ENCODE assay signal across 9 cellular contexts in the genomic region with DNA sequence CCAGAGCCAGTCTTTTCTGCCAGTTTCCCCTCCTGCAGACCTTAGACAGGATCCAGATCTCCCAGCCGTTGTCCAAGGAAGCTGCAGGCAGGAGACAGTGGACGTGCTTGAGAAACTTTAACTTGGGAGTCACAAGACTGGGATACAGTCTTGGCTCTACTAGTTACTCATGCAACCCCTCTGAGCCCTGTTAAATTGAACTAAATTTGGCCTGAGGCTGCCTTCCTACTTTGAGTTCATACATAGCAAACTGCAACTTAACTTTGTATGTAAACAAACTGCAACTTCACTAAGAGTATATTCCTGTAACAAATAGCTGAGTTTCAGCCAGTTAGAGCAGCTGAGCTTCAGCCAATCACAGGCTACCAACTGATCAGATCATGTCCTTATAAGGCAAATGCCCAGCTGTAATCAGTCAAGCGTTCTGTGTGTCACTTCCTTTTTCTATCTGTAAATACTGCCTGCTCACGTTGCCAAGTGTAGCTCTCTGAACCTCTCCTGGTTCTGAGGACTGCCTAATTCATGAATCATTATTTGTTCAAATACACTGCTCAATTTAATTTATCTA.
DNase-seq lines count a peak whose midpoint lies in the region; ATAC-seq lines count a peak whose summit lies in the region.
"Had no signal": no experiment of that assay in that cellular context is flagged by ENCODE, and none has a peak within 500 bp of the region (broad histone marks: within the 10 kb centered on the region; RNA-seq: fewer than 3 reads in every experiment).

No MANE protein-coding gene starts in this region.

- no peak overlapping the region for H4K5ac ChIP-seq in mesendoderm (ENCODE audit: low read length)

- no peaks in the 10 kb centered on the region for H3K79me2 ChIP-seq in mesendoderm (ENCODE audit: control insufficient read depth, insufficient read depth, low read length)

- H2BK15ac ChIP-seq in mesendoderm (replicated peaks; ENCODE audit: low read depth), result no peak overlapping the region

- DNase-seq in ELR (ENCODE audit: low read depth) (peak; percentile 91), left kidney (ENCODE audit: low read depth, low spot score) (peak; percentile 31), mesendoderm (no peak)
- DNase-seq in activated naive CD4-positive, alpha-beta T cell treated with anti-CD3 and anti-CD28 coated beads for 36 hours, result no peak
- no peak for DNase-seq in activated CD8-positive, alpha-beta memory T cell treated with anti-CD3 and anti-CD28 coated beads, Interleukin-2, amount 50 U/mL, for 4 hours

- no CpG with 5 or more reads among the region's 4 CpGs for WGBS in mesendoderm (ENCODE audit: extremely low coverage, insufficient coverage, low lambda C conversion rate)

- H3K4me1 ChIP-seq in HUES48 (ENCODE audit: control insufficient read depth, insufficient read depth, low read length) (no peaks in the 10 kb centered on the region), mesendoderm (ENCODE audit: control insufficient read depth, low read depth, low read length) (no peaks in the 10 kb centered on the region)

- CTCF ChIA-PET in activated naive CD4-positive, alpha-beta T cell treated with anti-CD3 and anti-CD28 coated beads for 36 hours (lab: Charles Lee), result interaction anchor here (0.6 to 0.7 kb wide), 2 partner anchors 25 to 165 kb away, joined by 3 to 4 read pairs; no protein-coding TSS in a partner anchor

- no peaks in the 10 kb centered on the region for H3K4me1 Mint-ChIP-seq in activated T-helper 17 cell treated with anti-CD3 and anti-CD28 coated beads, Interleukin-2, amount 50 U/mL, for 72 hours
- no peaks in the 10 kb centered on the region for H3K4me1 Mint-ChIP-seq in activated naive CD4-positive, alpha-beta T cell treated with anti-CD3 and anti-CD28 coated beads for 36 hours (ENCODE audit: low read depth)

- ATAC-seq in activated T-helper 17 cell treated with anti-CD3 and anti-CD28 coated beads, Interleukin-2, amount 50 U/mL, for 72 hours (replicated peaks), result peak; percentile 71
- no peak for ATAC-seq in HG02763 (IDR thresholded peaks at IDR 0.05; ENCODE audit: unreplicated experiment)

- H2BK5ac ChIP-seq in mesendoderm (ENCODE audit: low read length), result no peak overlapping the region

- H3K27me3 ChIP-seq in HUES48 (ENCODE audit: control insufficient read depth, insufficient read depth, low read length) (no peaks in the 10 kb centered on the region), mesendoderm (ENCODE audit: insufficient read depth, low read length, poor library complexity) (no peaks in the 10 kb centered on the region)

- no peak overlapping the region for H2BK120ac ChIP-seq in mesendoderm (ENCODE audit: low read depth, low read length)

- no peaks in the 10 kb centered on the region for H3K79me1 ChIP-seq in mesendoderm (ENCODE audit: low read length)

- H3K27ac ChIP-seq in HUES48 (ENCODE audit: low read depth, low read length) (peak overlapping the region; percentile 5), mesendoderm (ENCODE audit: low read depth, low read length) (no peak overlapping the region)

- no peak overlapping the region for H4K8ac ChIP-seq in mesendoderm (ENCODE audit: low read depth, low read length)

- H3K27me3 Mint-ChIP-seq in activated T-helper 17 cell treated with anti-CD3 and anti-CD28 coated beads, Interleukin-2, amount 50 U/mL, for 72 hours, result peaks cover 8% of the 10 kb centered on the region
- no peaks in the 10 kb centered on the region for H3K27me3 Mint-ChIP-seq in activated naive CD4-positive, alpha-beta T cell treated with anti-CD3 and anti-CD28 coated beads for 36 hours (ENCODE audit: low read depth)

- H3K4me2 ChIP-seq in mesendoderm (ENCODE audit: low read length), result no peak overlapping the region

- H3K9me3 Mint-ChIP-seq in activated T-helper 17 cell treated with anti-CD3 and anti-CD28 coated beads, Interleukin-2, amount 50 U/mL, for 72 hours, result peaks cover 15% of the 10 kb centered on the region
- H3K9me3 Mint-ChIP-seq in activated naive CD4-positive, alpha-beta T cell treated with anti-CD3 and anti-CD28 coated beads for 36 hours, result peaks cover 15% of the 10 kb centered on the region

- no peak overlapping the region for H3K9ac ChIP-seq in HUES48 (ENCODE audit: low read depth, low read length)
- no peak overlapping the region for H3K9ac ChIP-seq in mesendoderm (ENCODE audit: low read length)

- H3K4me3 Mint-ChIP-seq in activated T-helper 17 cell treated with anti-CD3 and anti-CD28 coated beads, Interleukin-2, amount 50 U/mL, for 72 hours, result no peak overlapping the region
- no peak overlapping the region for H3K4me3 Mint-ChIP-seq in activated naive CD4-positive, alpha-beta T cell treated with anti-CD3 and anti-CD28 coated beads for 36 hours
- H3K4me3 Mint-ChIP-seq: T-helper 1 cell treated with Interleukin-12 subunit alpha and Interleukin-12 subunit beta and Interleukin-4 antibody, amounts not matched to agents 30 μg/mL and 1 μg/mL, for 36 hours had no signal

- no peak overlapping the region for H3K18ac ChIP-seq in mesendoderm (ENCODE audit: low read length)

- H3K4ac ChIP-seq in mesendoderm (ENCODE audit: low read depth, low read length), result no peak overlapping the region

- H3K56ac ChIP-seq in mesendoderm (ENCODE audit: low read length), result no peak overlapping the region

- no peak overlapping the region for H2AK5ac ChIP-seq in mesendoderm (ENCODE audit: low read length)

- intact Hi-C loops in activated naive CD4-positive, alpha-beta T cell treated with anti-CD3 and anti-CD28 coated beads for 36 hours (cut with micrococcal nuclease), result no loop called here

- H3K27ac Mint-ChIP-seq in activated T-helper 17 cell treated with anti-CD3 and anti-CD28 coated beads, Interleukin-2, amount 50 U/mL, for 72 hours, result peak overlapping the region; percentile 27
- no peak overlapping the region for H3K27ac Mint-ChIP-seq in activated naive CD4-positive, alpha-beta T cell treated with anti-CD3 and anti-CD28 coated beads for 36 hours
- H3K27ac Mint-ChIP-seq: T-helper 1 cell treated with Interleukin-12 subunit alpha and Interleukin-12 subunit beta and Interleukin-4 antibody, amounts not matched to agents 30 μg/mL and 1 μg/mL, for 36 hours had no signal

- no peak overlapping the region for H3K23ac ChIP-seq in mesendoderm (ENCODE audit: low read length)

- no peak overlapping the region for H3K4me3 ChIP-seq in HUES48 (ENCODE audit: low read depth, low read length)
- H3K4me3 ChIP-seq in mesendoderm (ENCODE audit: low read length), result no peak overlapping the region

- no peaks in the 10 kb centered on the region for H3K36me3 ChIP-seq in HUES48 (ENCODE audit: control insufficient read depth, insufficient read depth, low read length)
- no peaks in the 10 kb centered on the region for H3K36me3 ChIP-seq in mesendoderm (ENCODE audit: control insufficient read depth, insufficient read depth, low read length)

- H3K9me3 ChIP-seq in HUES48 (ENCODE audit: control insufficient read depth, insufficient read depth, low read length), result peaks cover 19% of the 10 kb centered on the region

- no peaks in the 10 kb centered on the region for H3K36me3 Mint-ChIP-seq in activated T-helper 17 cell treated with anti-CD3 and anti-CD28 coated beads, Interleukin-2, amount 50 U/mL, for 72 hours (ENCODE audit: low read depth)
- H3K36me3 Mint-ChIP-seq in activated naive CD4-positive, alpha-beta T cell treated with anti-CD3 and anti-CD28 coated beads for 36 hours (ENCODE audit: low read depth), result peaks cover 4% of the 10 kb centered on the region

Comparison
In these comparisons a context has a peak if more than half of its experiments do, and no peak if none do; other contexts are left out.
1. DNase-seq: peak in ELR (single experiment) and left kidney (single experiment); none in mesendoderm (single experiment), activated naive CD4-positive, alpha-beta T cell treated with anti-CD3 and anti-CD28 coated beads for 36 hours (single experiment) and activated CD8-positive, alpha-beta memory T cell treated with anti-CD3 and anti-CD28 coated beads, Interleukin-2, amount 50 U/mL, for 4 hours (single experiment).